In genomic region chr3:52004906-52005395, GRCh38 we compare ENCODE assay signal across 1 cellular context.
TF ChIP-seq lines count a peak whose summit lies in the region.

No MANE protein-coding gene starts in this region.

TF ChIP-seq in GM23338, 12 proteins besides CTCF, POLR2A, EP300 and RAD21 (continued from another document):
- TF ChIP-seq ZNF462 (CRISPR knock-in tag; IDR thresholded peaks at IDR 0.05) = no peak
- no peak for TF ChIP-seq ZNF331 (CRISPR knock-in tag; IDR thresholded peaks at IDR 0.05; ENCODE audit: low read depth)
- no peak for TF ChIP-seq JUNB (IDR thresholded peaks at IDR 0.05; ENCODE audit: unreplicated experiment)
- no peak for TF ChIP-seq ETS1 (IDR thresholded peaks at IDR 0.05)
- no peak for TF ChIP-seq CREB1 (CRISPR knock-in tag; IDR thresholded peaks at IDR 0.05; ENCODE audit: low read depth)
- TF ChIP-seq POLR2AphosphoS5 (IDR thresholded peaks at IDR 0.05; ENCODE audit: low read depth) = no peak
- no peak for TF ChIP-seq EZH2phosphoT487 (IDR thresholded peaks at IDR 0.05; ENCODE audit: unreplicated experiment)
